10 cellular contexts compared by ENCODE assay signal in the genomic region with DNA sequence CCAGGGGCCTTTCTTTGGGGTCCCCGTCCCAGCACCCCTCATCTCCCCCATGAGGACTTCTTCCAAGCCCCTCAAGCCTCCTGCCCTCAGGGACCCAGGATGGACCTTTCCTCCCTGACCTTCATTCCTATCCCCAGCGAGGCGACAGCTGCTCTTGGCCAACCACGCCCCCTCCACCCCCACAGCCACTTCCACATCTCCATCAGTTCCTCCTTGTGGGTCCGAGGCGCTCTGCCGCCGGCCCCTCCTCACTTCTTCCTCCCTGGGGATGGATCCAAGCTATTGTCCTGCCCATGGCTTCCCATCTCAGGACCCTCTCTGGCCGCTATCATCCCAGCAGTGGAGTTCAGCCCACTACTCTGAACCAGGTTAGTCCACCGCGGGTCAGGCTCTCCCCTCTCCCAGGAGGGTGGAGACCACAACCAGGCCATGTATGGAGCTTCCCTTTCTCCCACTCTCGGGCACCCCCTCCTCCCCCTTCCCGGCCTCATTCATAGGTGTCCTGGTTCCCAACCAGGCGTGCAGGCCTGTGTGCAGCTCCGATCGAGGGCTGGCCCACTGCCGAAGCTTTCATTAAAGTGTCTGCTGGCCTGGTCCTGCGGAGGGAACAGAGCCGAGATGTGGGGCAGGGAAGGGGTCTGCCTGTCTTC. TPM values are rescaled to one million over a fixed set of nuclear protein-coding genes. Genes with fewer than 3 reads are reported as not detected.
DNase-seq lines count a peak whose midpoint lies in the region; ATAC-seq, FAIRE-seq and TF ChIP-seq lines count a peak whose summit lies in the region.
"Had no signal": no experiment of that assay in that cellular context is flagged by ENCODE, and none has a peak within 500 bp of the region (broad histone marks: within the 10 kb centered on the region; RNA-seq: fewer than 3 reads in every experiment).

No MANE protein-coding gene starts in this region.

- POLR2A ChIA-PET in K562 (lab: Yijun Ruan, JAX): interaction anchor here (1.0 kb wide), 1 partner anchor 9 kb away, joined by 4 read pairs; no protein-coding TSS in a partner anchor

- in situ Hi-C loops in K562 (cut with MboI): loop anchor here (5.0 kb wide), 2 partner anchors 37 to 107 kb away; no protein-coding TSS in a partner anchor

- H2AFZ ChIP-seq in Karpas-422 (ENCODE audit: low read length) (no peak overlapping the region), K562 (ENCODE audit: low read depth, low read length) (no peak overlapping the region)

- no peaks in the 10 kb centered on the region for H3K9me1 ChIP-seq in K562 (ENCODE audit: control insufficient read depth, insufficient read depth, low read length)

- H3K9me2 ChIP-seq in Karpas-422 (replicated peaks; ENCODE audit: insufficient read depth, low read length): no peaks in the 10 kb centered on the region

- no peak for TF ChIP-seq EP300 in K562 (IDR thresholded peaks at IDR 0.05; ENCODE audit: low read length)

- peak; percentile 55 to 61 for DNase-seq in AML-193 (lab: John Stamatoyannopoulos, UW)
- peak; percentile 76 for DNase-seq in Karpas-422
- DNase-seq in K562 (ENCODE audit: extremely low read depth in 1 of 4, low spot score in 3 of 4): peak in 3 of 4 experiments; percentile 49 to 54 (median 53)
- peak; percentile 85 for DNase-seq in myocyte (ENCODE audit: low read depth)
- no peak for DNase-seq in pons (ENCODE audit: low spot score)
- DNase-seq: HCEC 1CT, NCI-H1436 treated with DMSO at 0.1 percent for 48 hours had no signal

- H3K36me3 ChIP-seq in Karpas-422 (ENCODE audit: insufficient read depth, low read length) (no peaks in the 10 kb centered on the region), K562 (ENCODE audit: control insufficient read depth, insufficient read depth, low read length) (no peaks in the 10 kb centered on the region)

- H3K4me2 ChIP-seq in Karpas-422 (ENCODE audit: low read depth, low read length, poor library complexity, severe bottlenecking): peak overlapping the region; percentile 96
- H3K4me2 ChIP-seq in K562 (ENCODE audit: insufficient read depth, low read length): peak overlapping the region; percentile 7; the same call in 1 of the 2 replicates

- H3K4me3 ChIP-seq in Karpas-422 (ENCODE audit: low read length) (peak overlapping the region; percentile 89), K562 (no peak overlapping the region)

- intact Hi-C loops in K562 (cut with micrococcal nuclease): no loop called here

- H4K20me1 ChIP-seq in Karpas-422 (ENCODE audit: insufficient read depth, low read depth, low read length) (no peaks in the 10 kb centered on the region), K562 (replicated peaks; ENCODE audit: control insufficient read depth, insufficient read depth, low read length) (peaks cover 25% of the 10 kb centered on the region)

- H3K27me3 ChIP-seq in Karpas-422 (ENCODE audit: low read length) (no peaks in the 10 kb centered on the region), K562 (ENCODE audit: control insufficient read depth in 2 of 2, insufficient read depth in 2 of 2, low read length in 2 of 2) (peaks cover 20 to 43% of the 10 kb centered on the region in 2 experiments; a peak in 4 of 5 replicates)

- TF ChIP-seq POLR2A in K562 (conservative IDR thresholded peaks at IDR 0.05): no peak

- H3K4me1 ChIP-seq in Karpas-422 (ENCODE audit: low read length): peaks cover 66% of the 10 kb centered on the region
- peaks cover 10 to 57% of the 10 kb centered on the region in 2 experiments; a peak in 4 of 5 replicates for H3K4me1 ChIP-seq in K562 (replicated peaks in 1 of 2; ENCODE audit: control insufficient read depth in 2 of 2, insufficient read depth in 2 of 2, low read length in 2 of 2)

- peak overlapping the region; percentile 96 for H3K27ac ChIP-seq in Karpas-422 (ENCODE audit: low read length)
- no peak overlapping the region for H3K27ac ChIP-seq in K562 (ENCODE audit: extremely low read depth, low read depth, low read length)

- no peak for TF ChIP-seq RAD21 in K562 (CRISPR knock-in tag; conservative IDR thresholded peaks at IDR 0.05 in 1 of 2, IDR thresholded peaks at IDR 0.05 in 1 of 2)

- TF ChIP-seq CTCF in K562 (IDR thresholded peaks at IDR 0.05 in 2 of 3, conservative IDR thresholded peaks at IDR 0.05 in 1 of 3; ENCODE audit: insufficient read depth in 2 of 3, low read depth in 1 of 3, low read length in 3 of 3): no peak

- ATAC-seq in K562: no peak
- ATAC-seq in GM21737 (IDR thresholded peaks at IDR 0.05; ENCODE audit: unreplicated experiment): no peak
- no peak for ATAC-seq in HG03196 (IDR thresholded peaks at IDR 0.05; ENCODE audit: unreplicated experiment)
- no peak for ATAC-seq in GM19395 (IDR thresholded peaks at IDR 0.05; ENCODE audit: unreplicated experiment)

- H3K79me2 ChIP-seq in Karpas-422 (ENCODE audit: low read length): peaks cover 12% of the 10 kb centered on the region; the same call in 1 of the 2 replicates
- no peaks in the 10 kb centered on the region for H3K79me2 ChIP-seq in K562 (ENCODE audit: control insufficient read depth, insufficient read depth, low read length)

- CTCF ChIA-PET in K562 (lab: Yijun Ruan, JAX; ENCODE audit: low intra/inter-chr PET ratio): interaction anchor here (0.9 kb wide), 1 partner anchor 106 kb away, joined by 3 read pairs; no protein-coding TSS in a partner anchor

- no TSS peak for BruUV-seq in K562 (replicated peaks; lab: Mats Ljungman, UMichigan)

- WGBS in K562 (ENCODE audit: insufficient coverage, low coverage, missing lambda C conversion rate): 8% methylated on average over 19 of the region's 19 CpGs

- H3K9ac ChIP-seq in Karpas-422 (ENCODE audit: low read length) (peak overlapping the region; percentile 99), K562 (ENCODE audit: insufficient read depth in 1 of 2, low read depth in 2 of 2, low read length in 2 of 2) (peak overlapping the region in 1 of 2 experiments; percentile 54; a peak in 1 of 4 replicates)

- H3K9me3 ChIP-seq in Karpas-422 (ENCODE audit: low read length): no peaks in the 10 kb centered on the region
- H3K9me3 ChIP-seq in K562 (replicated peaks; ENCODE audit: control insufficient read depth, insufficient read depth, low read depth, low read length): no peaks in the 10 kb centered on the region

- FAIRE-seq in K562 (lab: Jason Lieb, UNC): peak; percentile 62

TF ChIP-seq in K562, 482 proteins besides CTCF, POLR2A, EP300 and RAD21 (continues in another document):
- TF ChIP-seq NR4A1 (CRISPR knock-in tag; IDR thresholded peaks at IDR 0.05) (no peak), NR4A1 (tag; IDR thresholded peaks at IDR 0.05) (no peak), KLF6 (CRISPR knock-in tag; IDR thresholded peaks at IDR 0.05; ENCODE audit: borderline replicate concordance) (no peak), MYC (IDR thresholded peaks at IDR 0.05; ENCODE audit: low read depth, low read length) (no peak), MYC (CRISPR knock-in tag; IDR thresholded peaks at IDR 0.05; ENCODE audit: borderline replicate concordance, low read depth) (no peak), TAF15 (IDR thresholded peaks at IDR 0.05; ENCODE audit: low read depth, low read length) (no peak), SPI1 (IDR thresholded peaks at IDR 0.05; ENCODE audit: borderline replicate concordance, low read depth, low read length) (peak; percentile 78; the same call in 1 of the 2 replicates), TEAD1 (CRISPR knock-in tag; IDR thresholded peaks at IDR 0.05) (no peak), USF1 (CRISPR knock-in tag; IDR thresholded peaks at IDR 0.05) (no peak), TAF9B (IDR thresholded peaks at IDR 0.05; ENCODE audit: partially characterized antibody) (no peak), HEY1 (CRISPR knock-in tag; IDR thresholded peaks at IDR 0.05; ENCODE audit: borderline replicate concordance) (no peak), ARHGAP35 (IDR thresholded peaks at IDR 0.05; ENCODE audit: partially characterized antibody) (no peak)

RNA-seq across cellular contexts. Expression of gene SH2B2, which starts 1.7 kb away (rescaled TPM):
- 22.4 and 39.2 TPM in 2 replicates for total RNA-seq in Karpas-422 (2014; rRNA removed; shearing (Covaris generic); ENCODE audit: low replicate concordance)
- total RNA-seq in K562 (2011; cell fraction: chromatin; rRNA removed; ENCODE audit: low replicate concordance): 0.72 TPM in 1 of 2 replicates, not detected in the other
- 0.66 and 1.0 TPM in 2 replicates for total RNA-seq in K562 (2011; cell fraction: nucleolus; rRNA removed)
- 0.22 and 0.31 TPM in 2 replicates for total RNA-seq in K562 (2011; cell fraction: nucleoplasm; rRNA removed)
- total RNA-seq in K562 (2014; rRNA removed) (0.68 TPM in 1 of 2 replicates, not detected in the other), K562 (2014; rRNA removed; fragmentation: Illumina TruSeq; extraction: Trizol) (not detected in 2 replicates), K562 (2015; rRNA removed; fragmentation: Illumina TruSeq; extraction: Trizol) (0.08 TPM in 1 of 2 replicates, not detected in the other), K562 (2021) (0.34 and 0.89 TPM in 2 replicates), myocyte (32.1 and 51.6 TPM in 2 replicates)
- polyA plus RNA-seq in K562 (2011; rRNA removed) (0.03 and 0.07 TPM in 2 replicates), K562 (2014; fragmentation: Illumina TruSeq; extraction: Trizol) (0.07 and 0.08 TPM in 2 replicates), K562 (2014; fragmentation: Nextera tagmentation; extraction: Ambion mirVana) (not detected), K562 (2014; rRNA removed) (0.07 and 0.12 TPM in 2 replicates)
- 0.13 and 0.64 TPM in 2 replicates for polyA plus RNA-seq in K562 (2011; cell fraction: cytosol; rRNA removed)
- polyA plus RNA-seq in K562 (2011; cell fraction: nucleus; rRNA removed): 0.14 and 0.36 TPM in 2 replicates
- polyA plus RNA-seq in K562 (2012): 0.14 and 0.46 TPM in 2 replicates
- polyA minus RNA-seq in K562 (2011; rRNA and poly(A)+ RNA removed): 0.18 TPM in 1 of 2 replicates, not detected in the other
- 0.38 TPM in 1 of 2 replicates, not detected in the other for polyA minus RNA-seq in K562 (2011; cell fraction: cytosol; rRNA and poly(A)+ RNA removed)
- polyA minus RNA-seq in K562 (2011; cell fraction: nucleus; rRNA and poly(A)+ RNA removed): 0.22 and 0.40 TPM in 2 replicates
- 7.6 TPM for polyA plus RNA-seq in myocyte (2012)

Comparison
In these comparisons a context has a peak if more than half of its experiments do, and no peak if none do; other contexts are left out.
1. RNA of gene SH2B2, which starts 1.7 kb away (total RNA-seq): 32.1 to 51.6 TPM in myocyte and 22.4 to 39.2 TPM in Karpas-422; 0.08 to 1.0 TPM in K562; every median in the first group is over 10 times any median in the second.